15 cellular contexts compared by ENCODE assay signal in genomic region chr2:151237422-151238012, GRCh38. TPM values are rescaled to one million over a fixed set of nuclear protein-coding genes. Genes with fewer than 3 reads are reported as not detected.
DNase-seq lines count a peak whose midpoint lies in the region; ATAC-seq and TF ChIP-seq lines count a peak whose summit lies in the region.
"Had no signal": no experiment of that assay in that cellular context is flagged by ENCODE, and none has a peak within 500 bp of the region (broad histone marks: within the 10 kb centered on the region; RNA-seq: fewer than 3 reads in every experiment).

No MANE protein-coding gene starts in this region.

- H3K36me3 Mint-ChIP-seq in Calu3 (ENCODE audit: insufficient read depth, unreplicated experiment): no peaks in the 10 kb centered on the region
- H3K36me3 Mint-ChIP-seq in CD8-positive, alpha-beta T cell: no peaks in the 10 kb centered on the region
- H3K36me3 Mint-ChIP-seq: activated naive CD4-positive, alpha-beta T cell treated with anti-CD3 and anti-CD28 coated beads, Interleukin-2, amount 50 U/mL, for 24 hours had no signal

- H3K4me3 ChIP-seq in A673 (ENCODE audit: low read depth, low read length, poor library complexity, severe bottlenecking) (no peak overlapping the region), Panc1 (ENCODE audit: low read depth in 2 of 2, low read length in 2 of 2) (no peak overlapping the region), fibroblast of mammary gland (ENCODE audit: control insufficient read depth, low read depth, low read length) (no peak overlapping the region), Peyer's patch (no peak overlapping the region)
- no peak overlapping the region for H3K4me3 ChIP-seq in CD8-positive, alpha-beta T cell (ENCODE audit: low read depth, low read length)
- H3K4me3 ChIP-seq: heart left ventricle, lung had no signal

- intact Hi-C loops in A673 (cut with micrococcal nuclease; ENCODE audit: unreplicated experiment) (loop anchor here (1.0 to 10.0 kb wide), 4 partner anchors 175 to 1643 kb away; no protein-coding TSS in a partner anchor), Calu3 (cut with micrococcal nuclease; ENCODE audit: unreplicated experiment) (loop anchor here (5.0 to 10.0 kb wide), 4 partner anchors 163 to 1640 kb away; no protein-coding TSS in a partner anchor), Panc1 (cut with micrococcal nuclease; ENCODE audit: unreplicated experiment) (loop anchor here (2.0 to 10.0 kb wide), 3 partner anchors 183 to 1639 kb away; partner anchors contain the start of gene RND3)
- intact Hi-C loops in CD8-positive, alpha-beta T cell (cut with DNase I, micrococcal nuclease): loop anchor here in 1 of 2 experiments (1.0 kb wide), 1 partner anchor 1640 kb away; no protein-coding TSS in a partner anchor

- CTCF ChIA-PET in A673 (lab: Charles Lee) (no interaction called here), Calu3 (lab: Charles Lee) (interaction anchor here (0.7 kb wide), 1 partner anchor 153 kb away, joined by 5 read pairs; no protein-coding TSS in a partner anchor), Panc1 (lab: Charles Lee) (interaction anchor here (0.7 kb wide), 1 partner anchor 704 kb away, joined by 4 read pairs; no protein-coding TSS in a partner anchor)
- CTCF ChIA-PET in CD8-positive, alpha-beta T cell (lab: Charles Lee): interaction anchor here (0.6 to 2.3 kb wide), 4 partner anchors 8 to 1645 kb away, joined by 3 to 20 read pairs (median 3); no protein-coding TSS in a partner anchor

- peaks cover 6% of the 10 kb centered on the region for H3K4me1 ChIP-seq in A673 (ENCODE audit: insufficient read depth, low read length, poor library complexity, severe bottlenecking)
- H3K4me1 ChIP-seq in Panc1 (ENCODE audit: control insufficient read depth, insufficient read depth, low read length): peaks cover 6% of the 10 kb centered on the region; the same call in 1 of the 2 replicates
- no peaks in the 10 kb centered on the region for H3K4me1 ChIP-seq in CD8-positive, alpha-beta T cell (ENCODE audit: insufficient read depth, low read length)
- H3K4me1 ChIP-seq in Peyer's patch: no peaks in the 10 kb centered on the region

- H3K4me1 Mint-ChIP-seq in Calu3 (ENCODE audit: low read depth, unreplicated experiment): no peaks in the 10 kb centered on the region
- no peaks in the 10 kb centered on the region for H3K4me1 Mint-ChIP-seq in CD8-positive, alpha-beta T cell (ENCODE audit: low read depth)
- H3K4me1 Mint-ChIP-seq: activated B cell treated with CpG ODN at 0.5 μM for 24 hours; activated naive CD4-positive, alpha-beta T cell treated with anti-CD3 and anti-CD28 coated beads, Interleukin-2, amount 50 U/mL, for 24 hours had no signal

- no peak for TF ChIP-seq POLR2A in Peyer's patch (IDR thresholded peaks at IDR 0.05)

- TF ChIP-seq CTCF in A673 (conservative IDR thresholded peaks at IDR 0.05; ENCODE audit: low read depth, low read length): no peak
- no peak for TF ChIP-seq CTCF in Calu3 (IDR thresholded peaks at IDR 0.05; ENCODE audit: unreplicated experiment)
- no peak for TF ChIP-seq CTCF in Panc1 (IDR thresholded peaks at IDR 0.05)
- TF ChIP-seq CTCF in fibroblast of mammary gland (conservative IDR thresholded peaks at IDR 0.05; ENCODE audit: control insufficient read depth, insufficient read depth, low read depth, low read length): no peak
- TF ChIP-seq CTCF in CD8-positive, alpha-beta T cell (IDR thresholded peaks at IDR 0.05): no peak
- TF ChIP-seq CTCF in Peyer's patch (IDR thresholded peaks at IDR 0.05): no peak

- H3K9me3 ChIP-seq in A673 (ENCODE audit: low read depth, low read length, poor library complexity, severe bottlenecking): no peaks in the 10 kb centered on the region
- no peaks in the 10 kb centered on the region for H3K9me3 ChIP-seq in Panc1 (ENCODE audit: control insufficient read depth, insufficient read depth, low read depth, low read length)
- no peaks in the 10 kb centered on the region for H3K9me3 ChIP-seq in CD8-positive, alpha-beta T cell (ENCODE audit: low read length)
- H3K9me3 ChIP-seq in Peyer's patch: no peaks in the 10 kb centered on the region

- H3K27ac Mint-ChIP-seq in Calu3 (ENCODE audit: unreplicated experiment): no peak overlapping the region
- no peak overlapping the region for H3K27ac Mint-ChIP-seq in CD8-positive, alpha-beta T cell
- H3K27ac Mint-ChIP-seq: activated B cell treated with CpG ODN at 0.5 μM for 24 hours; activated naive CD4-positive, alpha-beta T cell treated with anti-CD3 and anti-CD28 coated beads, Interleukin-2, amount 50 U/mL, for 24 hours had no signal

- POLR2A ChIA-PET in A673 (lab: Charles Lee; ENCODE audit: low non-redundant PET): no interaction called here
- POLR2A ChIA-PET in Panc1 (lab: Charles Lee): no interaction called here
- POLR2A ChIA-PET in CD8-positive, alpha-beta T cell (lab: Charles Lee): no interaction called here

- in situ Hi-C loops in Panc1 (cut with HindIII; ENCODE audit: low pct_unique_long_range_greater_than_20kb, low sequenced_read_pairs): no loop called here

- H3K27ac ChIP-seq in A673 (ENCODE audit: low read depth, low read length, poor library complexity, severe bottlenecking) (no peak overlapping the region), Panc1 (ENCODE audit: low read length) (no peak overlapping the region), Peyer's patch (no peak overlapping the region)
- no peak overlapping the region for H3K27ac ChIP-seq in CD8-positive, alpha-beta T cell (ENCODE audit: low read depth, low read length)
- H3K27ac ChIP-seq: heart left ventricle had no signal

- H3K27me3 Mint-ChIP-seq in Calu3 (ENCODE audit: unreplicated experiment): no peaks in the 10 kb centered on the region
- H3K27me3 Mint-ChIP-seq in CD8-positive, alpha-beta T cell (ENCODE audit: low read depth): peaks cover 2% of the 10 kb centered on the region
- H3K27me3 Mint-ChIP-seq: activated naive CD4-positive, alpha-beta T cell treated with anti-CD3 and anti-CD28 coated beads, Interleukin-2, amount 50 U/mL, for 24 hours had no signal

- DNase-seq in A673 (ENCODE audit: low spot score) (peak; percentile 12), Calu3 (peak; percentile 6), Panc1 (ENCODE audit: low read depth, low spot score) (no peak), fibroblast of mammary gland (ENCODE audit: low read depth) (peak; percentile 51), Peyer's patch (no peak), COR-L47 (lab: John Stamatoyannopoulos, UW) (no peak)
- no peak for DNase-seq in CD8-positive, alpha-beta T cell
- DNase-seq: activated B cell treated with CpG ODN at 0.5 μM for 24 hours, heart left ventricle, MV-4-11, NCI-H226, SIG-M5 had no signal

- ATAC-seq in Panc1: 0 out of 2 replicates have a peak, but pooled peaks have one; percentile 42
- ATAC-seq in CD8-positive, alpha-beta T cell: no peak
- no peak for ATAC-seq in HG03432 (IDR thresholded peaks at IDR 0.05; ENCODE audit: unreplicated experiment)

- no peak overlapping the region for H3K4me3 Mint-ChIP-seq in Calu3 (ENCODE audit: low read depth, unreplicated experiment)
- H3K4me3 Mint-ChIP-seq in CD8-positive, alpha-beta T cell: no peak overlapping the region
- H3K4me3 Mint-ChIP-seq: activated B cell treated with CpG ODN at 0.5 μM for 24 hours; activated naive CD4-positive, alpha-beta T cell treated with anti-CD3 and anti-CD28 coated beads, Interleukin-2, amount 50 U/mL, for 24 hours had no signal

- no peaks in the 10 kb centered on the region for H3K9me3 Mint-ChIP-seq in Calu3 (ENCODE audit: low read depth, unreplicated experiment)
- no peaks in the 10 kb centered on the region for H3K9me3 Mint-ChIP-seq in CD8-positive, alpha-beta T cell
- H3K9me3 Mint-ChIP-seq: activated B cell treated with CpG ODN at 0.5 μM for 24 hours; activated naive CD4-positive, alpha-beta T cell treated with anti-CD3 and anti-CD28 coated beads, Interleukin-2, amount 50 U/mL, for 24 hours had no signal

- H3K27me3 ChIP-seq in A673 (replicated peaks; ENCODE audit: insufficient read depth, low read depth, low read length, poor library complexity) (no peaks in the 10 kb centered on the region), Panc1 (ENCODE audit: control insufficient read depth, insufficient read depth, low read length) (no peaks in the 10 kb centered on the region), Peyer's patch (no peaks in the 10 kb centered on the region)
- H3K27me3 ChIP-seq in CD8-positive, alpha-beta T cell (ENCODE audit: insufficient read depth, low read length): no peaks in the 10 kb centered on the region
- H3K27me3 ChIP-seq: heart left ventricle had no signal

- BruUV-seq in A673 (replicated peaks; lab: Mats Ljungman, UMichigan) (no TSS peak), Calu3 (replicated peaks; lab: Mats Ljungman, UMichigan) (no TSS peak), Panc1 (replicated peaks; lab: Mats Ljungman, UMichigan) (no TSS peak)

- H3K36me3 ChIP-seq in A673 (ENCODE audit: insufficient read depth, low read length, poor library complexity, severe bottlenecking): no peaks in the 10 kb centered on the region
- no peaks in the 10 kb centered on the region for H3K36me3 ChIP-seq in Panc1 (ENCODE audit: control insufficient read depth, insufficient read depth, low read length)
- H3K36me3 ChIP-seq in CD8-positive, alpha-beta T cell (ENCODE audit: insufficient read depth, low read length): no peaks in the 10 kb centered on the region
- no peaks in the 10 kb centered on the region for H3K36me3 ChIP-seq in Peyer's patch
- H3K36me3 ChIP-seq: heart left ventricle had no signal

RNA-seq across cellular contexts. Expression of gene RBM43, which starts 24.1 kb away (rescaled TPM):
- total RNA-seq in A673 (2021) (4.0 and 4.9 TPM in 2 replicates), Calu3 (2022) (5.2 and 6.1 TPM in 2 replicates), Panc1 (2021; ENCODE audit: unreplicated experiment) (3.7 TPM), Peyer's patch (1 to 10 TPM; 2.3 to 8.3 (median 4.7) TPM)
- polyA plus RNA-seq in Panc1 (2012; ENCODE audit: insufficient read length): 1.7 TPM
- 10 to 100 TPM; 12.1 to 12.4 TPM for total RNA-seq in CD8-positive, alpha-beta T cell

RNA-seq across cellular contexts. Expression of gene NMI, which starts 52.0 kb away (rescaled TPM):
- total RNA-seq in A673 (2021) (76.2 and 78.9 TPM in 2 replicates), Calu3 (2022) (30.1 and 41.3 TPM in 2 replicates), Panc1 (2021; ENCODE audit: unreplicated experiment) (24.5 TPM), Peyer's patch (10 to 100 TPM; 13.7 to 26.4 (median 14.4) TPM)
- polyA plus RNA-seq in Panc1 (2012; ENCODE audit: insufficient read length): 13.3 TPM
- 10 to 100 TPM; 16.9 to 18.0 TPM for total RNA-seq in CD8-positive, alpha-beta T cell

Comparison
In these comparisons a context has a peak if more than half of its experiments do, and no peak if none do; other contexts are left out.
1. DNase-seq: peak in A673 (single experiment), Calu3 (single experiment) and fibroblast of mammary gland (single experiment); none in Panc1 (single experiment), CD8-positive, alpha-beta T cell (0 of 7), Peyer's patch (0 of 3) and COR-L47 (single experiment).